30 cellular contexts compared by ENCODE assay signal in genomic region chr3:183484676-183485075, GRCh38. TPM values are rescaled to one million over a fixed set of nuclear protein-coding genes. Genes with fewer than 3 reads are reported as not detected.
DNase-seq lines count a peak whose midpoint lies in the region; ATAC-seq and TF ChIP-seq lines count a peak whose summit lies in the region.
"Had no signal": no experiment of that assay in that cellular context is flagged by ENCODE, and none has a peak within 500 bp of the region (broad histone marks: within the 10 kb centered on the region; RNA-seq: fewer than 3 reads in every experiment).

No MANE protein-coding gene starts in this region.

- H3K9me2 ChIP-seq in GM23338 (ENCODE audit: insufficient read depth) = peaks cover 3% of the 10 kb centered on the region; the same call in 1 of the 2 replicates

- DNase-seq in activated CD8-positive, alpha-beta memory T cell treated with anti-CD3 and anti-CD28 coated beads, Interleukin-2, amount 10 ng/mL, durations not matched to agents 7 days and 5 days = peak; percentile 0
- no peak for DNase-seq in activated CD8-positive, alpha-beta memory T cell treated with anti-CD3 and anti-CD28 coated beads, Interleukin-2, amount 50 U/mL, for 4 hours
- DNase-seq in GM23338 (ENCODE audit: low spot score) = no peak
- peak; percentile 17 for DNase-seq in ecto neural progenitor cell (ENCODE audit: low spot score)
- DNase-seq in stimulated activated effector memory CD8-positive, alpha-beta T cell treated with anti-CD3 and anti-CD28 coated beads, Interleukin-12 subunit alpha, Interleukin-12 subunit beta, amount 100 ng/mL, for 72 hours (ENCODE audit: low spot score in 2 of 2) = no peak
- no peak for DNase-seq in OCI-M2 (lab: John Stamatoyannopoulos, UW; ENCODE audit: unreplicated experiment)
- DNase-seq in psoas muscle = no peak
- DNase-seq in retina = no peak
- DNase-seq: 8988T; activated CD4-positive, alpha-beta T cell treated with anti-CD3 and anti-CD28 coated beads for 48 hours; CD4-positive, alpha-beta memory T cell; immature natural killer cell; left cardiac atrium; mesenchymal stem cell; NCI-H1092; NCI-H1694; NCI-H446 treated with DMSO at 0.1 percent for 48 hours; NCI-H774; SJCRH30; stimulated activated CD4-positive, alpha-beta T cell treated with anti-CD3 and anti-CD28 coated beads, Interleukin-12 subunit alpha, Interleukin-12 subunit beta, amount 100 ng/mL, for 4 hours; stimulated activated CD4-positive, alpha-beta T cell treated with anti-CD3 and anti-CD28 coated beads, Interleukin-2, amount 100 ng/mL, for 48 hours; T1000 had no signal

- no peak overlapping the region for H3K27ac Mint-ChIP-seq in activated CD8-positive, alpha-beta memory T cell treated with anti-CD3 and anti-CD28 coated beads, Interleukin-2, amount 10 ng/mL, durations not matched to agents 7 days and 5 days
- H3K27ac Mint-ChIP-seq in GM23338 = no peak overlapping the region
- H3K27ac Mint-ChIP-seq in stimulated activated effector memory CD8-positive, alpha-beta T cell treated with anti-CD3 and anti-CD28 coated beads, Interleukin-12 subunit alpha, Interleukin-12 subunit beta, amount 100 ng/mL, for 72 hours = peak overlapping the region; percentile 35
- H3K27ac Mint-ChIP-seq: activated T-helper 2 cell treated with anti-CD3 and anti-CD28 coated beads, Interferon-gamma antibody, Interleukin-2, Interleukin-4, amounts not matched to agents 10 μg/mL and 5 μg/mL and 100 μg/mL, durations not matched to agents 14 hours and 24 hours and 36 hours had no signal

- TF ChIP-seq CTCF in GM23338 (conservative IDR thresholded peaks at IDR 0.05; ENCODE audit: low read depth in 2 of 2) (no peak), psoas muscle (IDR thresholded peaks at IDR 0.05) (no peak)

- no peak for ATAC-seq in activated CD8-positive, alpha-beta memory T cell treated with anti-CD3 and anti-CD28 coated beads, Interleukin-2, amount 10 ng/mL, durations not matched to agents 7 days and 5 days
- no peak for ATAC-seq in GM23338
- no peak for ATAC-seq in stimulated activated effector memory CD8-positive, alpha-beta T cell treated with anti-CD3 and anti-CD28 coated beads, Interleukin-12 subunit alpha, Interleukin-12 subunit beta, amount 100 ng/mL, for 72 hours
- no peak for ATAC-seq in psoas muscle
- ATAC-seq: activated naive CD4-positive, alpha-beta T cell treated with anti-CD3 and anti-CD28 coated beads, Interleukin-2, amount 50 U/mL, for 72 hours; K562; left cardiac atrium; sciatic nerve had no signal

- no peaks in the 10 kb centered on the region for H3K9me3 ChIP-seq in psoas muscle
- H3K9me3 ChIP-seq: breast epithelium, SJCRH30, transverse colon had no signal

- no peaks in the 10 kb centered on the region for H3K36me3 Mint-ChIP-seq in activated CD8-positive, alpha-beta memory T cell treated with anti-CD3 and anti-CD28 coated beads, Interleukin-2, amount 10 ng/mL, durations not matched to agents 7 days and 5 days
- H3K36me3 Mint-ChIP-seq in GM23338 (ENCODE audit: low read depth) = no peaks in the 10 kb centered on the region
- H3K36me3 Mint-ChIP-seq in stimulated activated effector memory CD8-positive, alpha-beta T cell treated with anti-CD3 and anti-CD28 coated beads, Interleukin-12 subunit alpha, Interleukin-12 subunit beta, amount 100 ng/mL, for 72 hours = peaks cover 18% of the 10 kb centered on the region
- H3K36me3 Mint-ChIP-seq: activated naive CD4-positive, alpha-beta T cell treated with anti-CD3 and anti-CD28 coated beads, Interleukin-2, amount 50 U/mL, for 72 hours had no signal

- H3K4me2 ChIP-seq in GM23338 = no peak overlapping the region

- H3F3A ChIP-seq in GM23338 (replicated peaks; ENCODE audit: low read depth) = no peaks in the 10 kb centered on the region

- H4K20me1 ChIP-seq in GM23338 (replicated peaks; ENCODE audit: insufficient read depth) = no peaks in the 10 kb centered on the region

- no peaks in the 10 kb centered on the region for H3K9me3 Mint-ChIP-seq in activated CD8-positive, alpha-beta memory T cell treated with anti-CD3 and anti-CD28 coated beads, Interleukin-2, amount 10 ng/mL, durations not matched to agents 7 days and 5 days (ENCODE audit: low read depth)
- H3K9me3 Mint-ChIP-seq in GM23338 = no peaks in the 10 kb centered on the region
- H3K9me3 Mint-ChIP-seq in stimulated activated effector memory CD8-positive, alpha-beta T cell treated with anti-CD3 and anti-CD28 coated beads, Interleukin-12 subunit alpha, Interleukin-12 subunit beta, amount 100 ng/mL, for 72 hours = no peaks in the 10 kb centered on the region
- H3K9me3 Mint-ChIP-seq: activated naive CD4-positive, alpha-beta T cell treated with anti-CD3 and anti-CD28 coated beads, Interleukin-2, amount 50 U/mL, for 72 hours; activated T-helper 2 cell treated with anti-CD3 and anti-CD28 coated beads, Interferon-gamma antibody, Interleukin-2, Interleukin-4, amounts not matched to agents 10 μg/mL and 5 μg/mL and 100 μg/mL, durations not matched to agents 14 hours and 24 hours and 36 hours; CD4-positive, alpha-beta memory T cell; immature natural killer cell had no signal

- peaks cover 10% of the 10 kb centered on the region for H3K4me1 Mint-ChIP-seq in activated CD8-positive, alpha-beta memory T cell treated with anti-CD3 and anti-CD28 coated beads, Interleukin-2, amount 10 ng/mL, durations not matched to agents 7 days and 5 days
- peaks cover 39% of the 10 kb centered on the region for H3K4me1 Mint-ChIP-seq in GM23338
- peaks cover 13% of the 10 kb centered on the region for H3K4me1 Mint-ChIP-seq in stimulated activated effector memory CD8-positive, alpha-beta T cell treated with anti-CD3 and anti-CD28 coated beads, Interleukin-12 subunit alpha, Interleukin-12 subunit beta, amount 100 ng/mL, for 72 hours
- H3K4me1 Mint-ChIP-seq: immature natural killer cell had no signal

- H3K4me3 ChIP-seq in GM23338 = no peak overlapping the region
- H3K4me3 ChIP-seq in psoas muscle = no peak overlapping the region
- H3K4me3 ChIP-seq: breast epithelium, K562, SJCRH30, transverse colon had no signal

- H3K4me1 ChIP-seq in GM23338 (ENCODE audit: insufficient read depth) = peaks cover 23% of the 10 kb centered on the region
- peaks cover 24% of the 10 kb centered on the region for H3K4me1 ChIP-seq in psoas muscle
- H3K4me1 ChIP-seq: breast epithelium had no signal

- 88 to 100% (median 93%) methylated on average over 1 of the region's 1 CpG for WGBS in psoas muscle, 3 donors

- no peaks in the 10 kb centered on the region for H3K27me3 ChIP-seq in GM23338 (ENCODE audit: insufficient read depth)
- no peaks in the 10 kb centered on the region for H3K27me3 ChIP-seq in psoas muscle (ENCODE audit: insufficient read depth in 3 of 3, low read length in 2 of 3)
- H3K27me3 ChIP-seq: breast epithelium, SJCRH30, transverse colon had no signal

- intact Hi-C loops in psoas muscle (cut with DNase I) = loop anchor here in 1 of 2 donors (5.0 kb wide), 2 partner anchors 148 to 283 kb away; no protein-coding TSS in a partner anchor

- H3K79me2 ChIP-seq in GM23338 (replicated peaks; ENCODE audit: insufficient read depth) = no peaks in the 10 kb centered on the region

- H3K36me3 ChIP-seq in GM23338 (ENCODE audit: insufficient read depth) (no peaks in the 10 kb centered on the region), psoas muscle (ENCODE audit: insufficient read depth in 1 of 2, low read depth in 1 of 2) (no peaks in the 10 kb centered on the region)
- H3K36me3 ChIP-seq: breast epithelium, SJCRH30, transverse colon had no signal

- H3K27me3 Mint-ChIP-seq in activated CD8-positive, alpha-beta memory T cell treated with anti-CD3 and anti-CD28 coated beads, Interleukin-2, amount 10 ng/mL, durations not matched to agents 7 days and 5 days = no peaks in the 10 kb centered on the region
- peaks cover 4% of the 10 kb centered on the region for H3K27me3 Mint-ChIP-seq in GM23338 (ENCODE audit: insufficient read depth, low read depth, poor library complexity)
- H3K27me3 Mint-ChIP-seq: CD4-positive, alpha-beta memory T cell had no signal

- no peak overlapping the region for H3K4me3 Mint-ChIP-seq in activated CD8-positive, alpha-beta memory T cell treated with anti-CD3 and anti-CD28 coated beads, Interleukin-2, amount 10 ng/mL, durations not matched to agents 7 days and 5 days
- H3K4me3 Mint-ChIP-seq in GM23338 = no peak overlapping the region
- no peak overlapping the region for H3K4me3 Mint-ChIP-seq in stimulated activated effector memory CD8-positive, alpha-beta T cell treated with anti-CD3 and anti-CD28 coated beads, Interleukin-12 subunit alpha, Interleukin-12 subunit beta, amount 100 ng/mL, for 72 hours
- H3K4me3 Mint-ChIP-seq: CD4-positive, alpha-beta memory T cell; immature natural killer cell had no signal

- H3K27ac ChIP-seq in GM23338 (ENCODE audit: low read depth) (no peak overlapping the region), psoas muscle (no peak overlapping the region)
- H3K27ac ChIP-seq: breast epithelium, SJCRH30, VCaP had no signal

- CTCF ChIA-PET in activated CD8-positive, alpha-beta memory T cell treated with anti-CD3 and anti-CD28 coated beads, Interleukin-2, amount 10 ng/mL, durations not matched to agents 7 days and 5 days (lab: Charles Lee) = no interaction called here

- peak overlapping the region; percentile 61; the same call in 1 of the 2 replicates for H2AFZ ChIP-seq in GM23338

RNA-seq across cellular contexts. Expression of gene MCF2L2, which starts 56.3 kb away (rescaled TPM):
- total RNA-seq in activated CD8-positive, alpha-beta memory T cell treated with anti-CD3 and anti-CD28 coated beads, Interleukin-2, amount 10 ng/mL, durations not matched to agents 7 days and 5 days = 10 to 100 TPM in 1 of 2 experiments, 1 to 10 TPM in 1; 6.0 to 11.4 TPM
- 9.0 and 14.6 TPM in 2 replicates for total RNA-seq in GM23338 (2014; rRNA removed; shearing (Covaris generic))
- 4.1 and 6.7 TPM in 2 replicates for polyA plus RNA-seq in GM23338 (2016; fragmentation: Nextera tagmentation; extraction: Ambion mirVana)
- total RNA-seq in psoas muscle = under 1 TPM; 0.39 to 0.79 (median 0.57) TPM
- polyA plus RNA-seq in psoas muscle = 1 to 10 TPM in 1 of 3 donors, under 1 TPM in 2; 0.17 to 2.7 (median 0.38) TPM
- total RNA-seq: HT-29 had no signal

Comparison
In these comparisons a context has a peak if more than half of its experiments do, and no peak if none do; other contexts are left out.
1. DNase-seq: peak in activated CD8-positive, alpha-beta memory T cell treated with anti-CD3 and anti-CD28 coated beads, Interleukin-2, amount 10 ng/mL, durations not matched to agents 7 days and 5 days (single experiment) and ecto neural progenitor cell (single experiment); none in activated CD8-positive, alpha-beta memory T cell treated with anti-CD3 and anti-CD28 coated beads, Interleukin-2, amount 50 U/mL, for 4 hours (single experiment), GM23338 (single experiment), stimulated activated effector memory CD8-positive, alpha-beta T cell treated with anti-CD3 and anti-CD28 coated beads, Interleukin-12 subunit alpha, Interleukin-12 subunit beta, amount 100 ng/mL, for 72 hours (0 of 2), OCI-M2 (single experiment), psoas muscle (0 of 2) and retina (single experiment).